In genomic region chr17:3003401-3004149, GRCh38 we compare ENCODE assay signal across 1 cellular context.
TF ChIP-seq lines count a peak whose summit lies in the region.

No MANE protein-coding gene starts in this region.

TF ChIP-seq in HCT116, 20 proteins besides CTCF, POLR2A, EP300 and RAD21 (continued from another document):
- TF ChIP-seq ZBTB33 (IDR thresholded peaks at IDR 0.05; ENCODE audit: extremely low read depth, insufficient replicate concordance, low read length) = no peak
- no peak for TF ChIP-seq ZFX (IDR thresholded peaks at IDR 0.05)
- no peak for TF ChIP-seq MAX (IDR thresholded peaks at IDR 0.05)
- no peak for TF ChIP-seq SP1 (IDR thresholded peaks at IDR 0.05; ENCODE audit: low read depth)
- TF ChIP-seq, protein P1, sequence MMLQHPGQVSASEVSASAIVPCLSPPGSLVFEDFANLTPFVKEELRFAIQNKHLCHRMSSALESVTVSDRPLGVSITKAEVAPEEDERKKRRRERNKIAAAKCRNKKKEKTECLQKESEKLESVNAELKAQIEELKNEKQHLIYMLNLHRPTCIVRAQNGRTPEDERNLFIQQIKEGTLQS (IDR thresholded peaks at IDR 0.05) = no peak
- no peak for TF ChIP-seq CBX3 (IDR thresholded peaks at IDR 0.05; ENCODE audit: low read depth)
- TF ChIP-seq ELF1 (IDR thresholded peaks at IDR 0.05; ENCODE audit: borderline replicate concordance, low read depth) = no peak
- no peak for TF ChIP-seq SIN3A (IDR thresholded peaks at IDR 0.05; ENCODE audit: low read depth)
- TF ChIP-seq ZNF274 (IDR thresholded peaks at IDR 0.05; ENCODE audit: low read depth, low read length) = no peak
